In genomic region chr16:21643787-21644186, GRCh38 we compare ENCODE assay signal across 31 cellular contexts. TPM values are rescaled to one million over a fixed set of nuclear protein-coding genes. Genes with fewer than 3 reads are reported as not detected.
A peak's percentile ranks its signal among the peaks of the same experiment; 100 is the strongest.
DNase-seq lines count a peak whose midpoint lies in the region; ATAC-seq, FAIRE-seq and TF ChIP-seq lines count a peak whose summit lies in the region.
"Had no signal": no experiment of that assay in that cellular context is flagged by ENCODE, and none has a peak within 500 bp of the region (broad histone marks: within the 10 kb centered on the region; RNA-seq: fewer than 3 reads in every experiment).

No MANE protein-coding gene starts in this region.

- WGBS in K562 (ENCODE audit: insufficient coverage, low coverage, missing lambda C conversion rate), result 37% methylated on average over 3 of the region's 3 CpGs
- WGBS in spleen, 5 donors, result 94 to 99% (median 96%) methylated on average over 3 of the region's 3 CpGs

- H3F3A ChIP-seq in GM23338 (replicated peaks; ENCODE audit: low read depth), result no peaks in the 10 kb centered on the region

- peak; percentile 35 for FAIRE-seq in GM19239 (lab: Jason Lieb, UNC)
- peak; percentile 66 for FAIRE-seq in K562 (lab: Jason Lieb, UNC)
- no peak for FAIRE-seq in frontal cortex (lab: Jason Lieb, UNC)
- FAIRE-seq: astrocyte, RCC 7860, small intestine had no signal

- no peak overlapping the region for H3K27ac ChIP-seq in K562 (ENCODE audit: extremely low read depth, low read depth, low read length)
- peak overlapping the region in 6 of 8 donors; percentile 85 to 89 (median 87) for H3K27ac ChIP-seq in spleen
- no peak overlapping the region for H3K27ac ChIP-seq in GM23338 (ENCODE audit: low read depth)
- H3K27ac ChIP-seq: SJCRH30, suprapubic skin had no signal

- in situ Hi-C loops in K562 (cut with MboI), result no loop called here

- no peak for TF ChIP-seq EP300 in K562 (IDR thresholded peaks at IDR 0.05; ENCODE audit: low read length)

- H3K4me1 Mint-ChIP-seq in activated naive CD4-positive, alpha-beta T cell treated with anti-CD3 and anti-CD28 coated beads, Interleukin-2, amount 50 U/mL, for 24 hours, result peaks cover 58% of the 10 kb centered on the region
- H3K4me1 Mint-ChIP-seq in activated naive CD4-positive, alpha-beta T cell treated with anti-CD3 and anti-CD28 coated beads for 36 hours (ENCODE audit: low read depth), result peaks cover 51% of the 10 kb centered on the region
- H3K4me1 Mint-ChIP-seq in GM23338 (peaks cover 3% of the 10 kb centered on the region; the same call in 1 of the 3 replicates), osteocyte (ENCODE audit: unreplicated experiment) (peaks cover 36% of the 10 kb centered on the region)

- intact Hi-C loops in activated naive CD4-positive, alpha-beta T cell treated with anti-CD3 and anti-CD28 coated beads for 36 hours (cut with micrococcal nuclease), result no loop called here
- intact Hi-C loops in K562 (cut with micrococcal nuclease) (no loop called here), spleen (cut with DNase I; ENCODE audit: low total_unique reads) (loop anchor here (5.0 kb wide), 1 partner anchor 56 kb away; no protein-coding TSS in a partner anchor)

- H3K9me1 ChIP-seq in K562 (ENCODE audit: control insufficient read depth, insufficient read depth, low read length), result no peaks in the 10 kb centered on the region

- DNase-seq in activated naive CD4-positive, alpha-beta T cell treated with anti-CD3 and anti-CD28 coated beads for 36 hours, result no peak
- DNase-seq in GM19239 (ENCODE audit: insufficient read length, low spot score), result no peak
- peak in 2 of 4 experiments; percentile 24 to 34 for DNase-seq in K562 (ENCODE audit: extremely low read depth in 1 of 4, low spot score in 3 of 4)
- DNase-seq in spleen, result no peak
- DNase-seq in GM23338 (ENCODE audit: low spot score), result no peak
- DNase-seq in osteocyte (ENCODE audit: extremely low spot score, unreplicated experiment), result no peak
- no peak for DNase-seq in frontal cortex (ENCODE audit: low spot score in 2 of 2)
- DNase-seq: activated CD8-positive, alpha-beta memory T cell treated with anti-CD3 and anti-CD28 coated beads for 24 hours; activated naive CD4-positive, alpha-beta T cell; activated T-cell treated with anti-CD3 and anti-CD28 coated beads, Interleukin-2, amount 50 U/mL, for 1 hour; C1 segment of cervical spinal cord; caudate nucleus; DMS153; GOT3; KBM-7; kidney glomerular epithelial cell; NCI-H2171 treated with DMSO at 0.1 percent for 48 hours; NCI-H524; NK-92 treated with Interleukin-12 subunit alpha and Interleukin-12 subunit beta, amount 100 ng/mL, for 24 hours; nucleus accumbens; SJCRH30; small intestine; stimulated activated CD4-positive, alpha-beta T cell treated with anti-CD3 and anti-CD28 coated beads, Interleukin-2, amount 100 ng/mL, for 24 hours; T-helper 1 cell had no signal

- H3K4me2 ChIP-seq in K562 (ENCODE audit: insufficient read depth, low read length) (peak overlapping the region; percentile 1; the same call in 1 of the 2 replicates), GM23338 (no peak overlapping the region)

- peak overlapping the region; percentile 26 for H3K4me3 Mint-ChIP-seq in activated naive CD4-positive, alpha-beta T cell treated with anti-CD3 and anti-CD28 coated beads, Interleukin-2, amount 50 U/mL, for 24 hours
- no peak overlapping the region for H3K4me3 Mint-ChIP-seq in activated naive CD4-positive, alpha-beta T cell treated with anti-CD3 and anti-CD28 coated beads for 36 hours
- H3K4me3 Mint-ChIP-seq in GM23338 (no peak overlapping the region), osteocyte (ENCODE audit: unreplicated experiment) (no peak overlapping the region)

- CTCF ChIA-PET in activated naive CD4-positive, alpha-beta T cell treated with anti-CD3 and anti-CD28 coated beads for 36 hours (lab: Charles Lee), result interaction anchor here (0.5 to 8.5 kb wide), 5 partner anchors 14 to 63 kb away, joined by 3 to 61 read pairs (median 3); no protein-coding TSS in a partner anchor
- CTCF ChIA-PET in K562 (lab: Yijun Ruan, JAX; ENCODE audit: low intra/inter-chr PET ratio), result no interaction called here

- no peaks in the 10 kb centered on the region for H3K27me3 Mint-ChIP-seq in activated naive CD4-positive, alpha-beta T cell treated with anti-CD3 and anti-CD28 coated beads, Interleukin-2, amount 50 U/mL, for 24 hours
- no peaks in the 10 kb centered on the region for H3K27me3 Mint-ChIP-seq in activated naive CD4-positive, alpha-beta T cell treated with anti-CD3 and anti-CD28 coated beads for 36 hours (ENCODE audit: low read depth)
- no peaks in the 10 kb centered on the region for H3K27me3 Mint-ChIP-seq in GM23338 (ENCODE audit: insufficient read depth, low read depth, poor library complexity)
- H3K27me3 Mint-ChIP-seq in osteocyte (ENCODE audit: unreplicated experiment), result no peaks in the 10 kb centered on the region

- H3K4me1 ChIP-seq in K562 (replicated peaks in 1 of 2; ENCODE audit: control insufficient read depth in 2 of 2, insufficient read depth in 2 of 2, low read length in 2 of 2) (no peaks in the 10 kb centered on the region; a peak in 3 of 5 replicates), spleen (peaks cover 36 to 100% (median 82%) of the 10 kb centered on the region in 6 donors), GM23338 (ENCODE audit: insufficient read depth) (no peaks in the 10 kb centered on the region)
- H3K4me1 ChIP-seq: SJCRH30 had no signal

- no peaks in the 10 kb centered on the region for H3K79me2 ChIP-seq in K562 (ENCODE audit: control insufficient read depth, insufficient read depth, low read length)
- peaks cover 38% of the 10 kb centered on the region for H3K79me2 ChIP-seq in GM23338 (replicated peaks; ENCODE audit: insufficient read depth)

- TF ChIP-seq RAD21 in K562 (CRISPR knock-in tag; conservative IDR thresholded peaks at IDR 0.05 in 1 of 2, IDR thresholded peaks at IDR 0.05 in 1 of 2), result no peak

- TF ChIP-seq CTCF in K562 (IDR thresholded peaks at IDR 0.05 in 2 of 3, conservative IDR thresholded peaks at IDR 0.05 in 1 of 3; ENCODE audit: insufficient read depth in 2 of 3, low read depth in 1 of 3, low read length in 3 of 3), result no peak
- no peak for TF ChIP-seq CTCF in spleen (IDR thresholded peaks at IDR 0.05 in 8 of 11, conservative IDR thresholded peaks at IDR 0.05 in 3 of 11)
- TF ChIP-seq CTCF in GM23338 (conservative IDR thresholded peaks at IDR 0.05; ENCODE audit: low read depth in 2 of 2), result no peak
- TF ChIP-seq CTCF in osteocyte (IDR thresholded peaks at IDR 0.05), result no peak

- no TSS peak for BruUV-seq in K562 (replicated peaks; lab: Mats Ljungman, UMichigan)

- H2AFZ ChIP-seq in K562 (ENCODE audit: low read depth, low read length) (no peak overlapping the region), GM23338 (no peak overlapping the region)

- H3K36me3 ChIP-seq in K562 (ENCODE audit: control insufficient read depth, insufficient read depth, low read length) (peaks cover 4% of the 10 kb centered on the region; the same call in 1 of the 3 replicates), spleen (peaks cover 0 to 91% (median 2%) of the 10 kb centered on the region in 6 donors), GM23338 (ENCODE audit: insufficient read depth) (no peaks in the 10 kb centered on the region)
- H3K36me3 ChIP-seq: SJCRH30 had no signal

- TF ChIP-seq POLR2A in K562 (conservative IDR thresholded peaks at IDR 0.05) (no peak), spleen (IDR thresholded peaks at IDR 0.05) (no peak)

- no peaks in the 10 kb centered on the region for H3K9me2 ChIP-seq in GM23338 (ENCODE audit: insufficient read depth)

- POLR2A ChIA-PET in K562 (lab: Yijun Ruan, JAX), result no interaction called here

- H3K36me3 Mint-ChIP-seq in activated naive CD4-positive, alpha-beta T cell treated with anti-CD3 and anti-CD28 coated beads, Interleukin-2, amount 50 U/mL, for 24 hours, result no peaks in the 10 kb centered on the region
- H3K36me3 Mint-ChIP-seq in activated naive CD4-positive, alpha-beta T cell treated with anti-CD3 and anti-CD28 coated beads for 36 hours (ENCODE audit: low read depth), result peaks cover 2% of the 10 kb centered on the region
- no peaks in the 10 kb centered on the region for H3K36me3 Mint-ChIP-seq in GM23338 (ENCODE audit: low read depth)
- peaks cover 2% of the 10 kb centered on the region for H3K36me3 Mint-ChIP-seq in osteocyte (ENCODE audit: unreplicated experiment)

- H3K4me3 ChIP-seq in K562, result no peak overlapping the region
- H3K4me3 ChIP-seq in spleen, result no peak overlapping the region
- no peak overlapping the region for H3K4me3 ChIP-seq in GM23338
- H3K4me3 ChIP-seq: lung, SJCRH30, suprapubic skin had no signal

- no peaks in the 10 kb centered on the region for H3K27me3 ChIP-seq in K562 (ENCODE audit: control insufficient read depth in 2 of 2, insufficient read depth in 2 of 2, low read length in 2 of 2)
- H3K27me3 ChIP-seq in spleen (replicated peaks in 1 of 7), result no peaks in the 10 kb centered on the region
- H3K27me3 ChIP-seq in GM23338 (ENCODE audit: insufficient read depth), result no peaks in the 10 kb centered on the region
- H3K27me3 ChIP-seq: SJCRH30, suprapubic skin had no signal

- no peak overlapping the region for H3K9ac ChIP-seq in K562 (ENCODE audit: insufficient read depth in 1 of 2, low read depth in 2 of 2, low read length in 2 of 2)

- H3K27ac Mint-ChIP-seq in activated naive CD4-positive, alpha-beta T cell treated with anti-CD3 and anti-CD28 coated beads, Interleukin-2, amount 50 U/mL, for 24 hours, result peak overlapping the region; percentile 55
- H3K27ac Mint-ChIP-seq in activated naive CD4-positive, alpha-beta T cell treated with anti-CD3 and anti-CD28 coated beads for 36 hours, result no peak overlapping the region
- H3K27ac Mint-ChIP-seq in GM23338, result no peak overlapping the region
- H3K27ac Mint-ChIP-seq in osteocyte (ENCODE audit: unreplicated experiment), result no peak overlapping the region

- peak; percentile 33; the same call in 1 of the 3 replicates for ATAC-seq in K562
- no peak for ATAC-seq in GM23338

- no peaks in the 10 kb centered on the region for H3K9me3 Mint-ChIP-seq in activated naive CD4-positive, alpha-beta T cell treated with anti-CD3 and anti-CD28 coated beads, Interleukin-2, amount 50 U/mL, for 24 hours
- H3K9me3 Mint-ChIP-seq in activated naive CD4-positive, alpha-beta T cell treated with anti-CD3 and anti-CD28 coated beads for 36 hours, result no peaks in the 10 kb centered on the region
- H3K9me3 Mint-ChIP-seq in GM23338 (no peaks in the 10 kb centered on the region), osteocyte (ENCODE audit: unreplicated experiment) (no peaks in the 10 kb centered on the region)

- H3K9me3 ChIP-seq in K562 (replicated peaks; ENCODE audit: control insufficient read depth, insufficient read depth, low read depth, low read length), result no peaks in the 10 kb centered on the region
- H3K9me3 ChIP-seq in spleen, result no peaks in the 10 kb centered on the region
- H3K9me3 ChIP-seq: SJCRH30, suprapubic skin had no signal

- H4K20me1 ChIP-seq in K562 (replicated peaks; ENCODE audit: control insufficient read depth, insufficient read depth, low read length) (0 out of 2 replicates have a peak, but pooled peaks cover 3% of the 10 kb centered on the region), GM23338 (replicated peaks; ENCODE audit: insufficient read depth) (peaks cover 7% of the 10 kb centered on the region)

RNA-seq across cellular contexts. Expression of gene IGSF6, which starts 8.6 kb away (rescaled TPM):
- total RNA-seq in activated naive CD4-positive, alpha-beta T cell treated with anti-CD3 and anti-CD28 coated beads for 36 hours, result not detected
- not detected in 2 replicates for total RNA-seq in K562 (2011; cell fraction: chromatin; rRNA removed; ENCODE audit: low replicate concordance)
- not detected in 2 replicates for total RNA-seq in K562 (2011; cell fraction: nucleolus; rRNA removed)
- not detected in 2 replicates for total RNA-seq in K562 (2011; cell fraction: nucleoplasm; rRNA removed)
- not detected in 2 replicates for total RNA-seq in K562 (2014; rRNA removed)
- not detected in 2 replicates for total RNA-seq in K562 (2014; rRNA removed; fragmentation: Illumina TruSeq; extraction: Trizol)
- not detected in 2 replicates for total RNA-seq in K562 (2015; rRNA removed; fragmentation: Illumina TruSeq; extraction: Trizol)
- total RNA-seq in K562 (2021), result not detected in 2 replicates
- not detected in 2 replicates for polyA plus RNA-seq in K562 (2011; rRNA removed)
- not detected in 2 replicates for polyA plus RNA-seq in K562 (2011; cell fraction: cytosol; rRNA removed)
- not detected in 2 replicates for polyA plus RNA-seq in K562 (2011; cell fraction: nucleus; rRNA removed)
- 0.13 and 0.14 TPM in 2 replicates for polyA plus RNA-seq in K562 (2012)
- polyA plus RNA-seq in K562 (2014; fragmentation: Illumina TruSeq; extraction: Trizol), result not detected in 2 replicates
- polyA plus RNA-seq in K562 (2014; fragmentation: Nextera tagmentation; extraction: Ambion mirVana), result under 1 TPM in 1 of 2 experiments, not detected in 1; 0.07 TPM
- not detected in 2 replicates for polyA plus RNA-seq in K562 (2014; rRNA removed)
- polyA minus RNA-seq in K562 (2011; rRNA and poly(A)+ RNA removed), result not detected in 2 replicates
- not detected in 2 replicates for polyA minus RNA-seq in K562 (2011; cell fraction: cytosol; rRNA and poly(A)+ RNA removed)
- polyA minus RNA-seq in K562 (2011; cell fraction: nucleus; rRNA and poly(A)+ RNA removed), result not detected in 2 replicates
- total RNA-seq in spleen, result 100 to 1,000 TPM in 2 of 7 donors, 10 to 100 TPM in 5; 39.6 to 134 (median 87.7) TPM
- 10 to 100 TPM; 15.5 to 53.2 (median 18.1) TPM for polyA plus RNA-seq in spleen
- total RNA-seq in GM23338 (2014; rRNA removed; shearing (Covaris generic)), result not detected in 2 replicates
- 0.17 and 0.19 TPM in 2 replicates for polyA plus RNA-seq in GM23338 (2016; fragmentation: Nextera tagmentation; extraction: Ambion mirVana)
- not detected in 2 replicates for total RNA-seq in osteocyte
- 2.9 TPM for total RNA-seq in frontal cortex
- total RNA-seq: A673, astrocyte, HT-29, SJCRH30 had no signal

RNA-seq across cellular contexts. Expression of gene OTOA, which starts 20.0 kb away (rescaled TPM):
- total RNA-seq in activated naive CD4-positive, alpha-beta T cell treated with anti-CD3 and anti-CD28 coated beads for 36 hours, result not detected
- not detected in 2 replicates for total RNA-seq in K562 (2011; cell fraction: chromatin; rRNA removed; ENCODE audit: low replicate concordance)
- not detected in 2 replicates for total RNA-seq in K562 (2011; cell fraction: nucleolus; rRNA removed)
- 0.15 TPM in 1 of 2 replicates, not detected in the other for total RNA-seq in K562 (2011; cell fraction: nucleoplasm; rRNA removed)
- total RNA-seq in K562 (2014; rRNA removed), result not detected in 2 replicates
- total RNA-seq in K562 (2014; rRNA removed; fragmentation: Illumina TruSeq; extraction: Trizol), result not detected in 2 replicates
- total RNA-seq in K562 (2015; rRNA removed; fragmentation: Illumina TruSeq; extraction: Trizol), result not detected in 2 replicates
- total RNA-seq in K562 (2021), result not detected in 2 replicates
- 0.03 and 0.04 TPM in 2 replicates for polyA plus RNA-seq in K562 (2011; rRNA removed)
- polyA plus RNA-seq in K562 (2011; cell fraction: cytosol; rRNA removed), result not detected in 2 replicates
- 0.08 and 0.11 TPM in 2 replicates for polyA plus RNA-seq in K562 (2011; cell fraction: nucleus; rRNA removed)
- not detected in 2 replicates for polyA plus RNA-seq in K562 (2012)
- polyA plus RNA-seq in K562 (2014; fragmentation: Illumina TruSeq; extraction: Trizol), result not detected in 2 replicates
- polyA plus RNA-seq in K562 (2014; fragmentation: Nextera tagmentation; extraction: Ambion mirVana), result not detected
- polyA plus RNA-seq in K562 (2014; rRNA removed), result not detected in 2 replicates
- polyA minus RNA-seq in K562 (2011; rRNA and poly(A)+ RNA removed), result not detected in 2 replicates
- not detected in 2 replicates for polyA minus RNA-seq in K562 (2011; cell fraction: cytosol; rRNA and poly(A)+ RNA removed)
- polyA minus RNA-seq in K562 (2011; cell fraction: nucleus; rRNA and poly(A)+ RNA removed), result not detected in 2 replicates
- total RNA-seq in spleen, result 1 to 10 TPM; 1.1 to 3.1 (median 2.4) TPM
- 1 to 10 TPM in 2 of 3 donors, under 1 TPM in 1; 0.86 to 2.0 (median 1.2) TPM for polyA plus RNA-seq in spleen
- 0.17 and 0.31 TPM in 2 replicates for total RNA-seq in GM23338 (2014; rRNA removed; shearing (Covaris generic))
- 0.16 TPM in 1 of 2 replicates, not detected in the other for polyA plus RNA-seq in GM23338 (2016; fragmentation: Nextera tagmentation; extraction: Ambion mirVana)
- 0.08 TPM in 1 of 2 replicates, not detected in the other for total RNA-seq in osteocyte
- total RNA-seq in frontal cortex, result 0.41 TPM
- total RNA-seq: SJCRH30 had no signal

RNA-seq across cellular contexts. Expression of gene METTL9, which starts 44.4 kb away (rescaled TPM):
- 10 to 100 TPM; 82.5 to 85.1 TPM for total RNA-seq in activated naive CD4-positive, alpha-beta T cell treated with anti-CD3 and anti-CD28 coated beads for 36 hours
- 42.0 and 73.0 TPM in 2 replicates for total RNA-seq in K562 (2011; cell fraction: chromatin; rRNA removed; ENCODE audit: low replicate concordance)
- total RNA-seq in K562 (2011; cell fraction: nucleolus; rRNA removed), result 27.7 and 29.2 TPM in 2 replicates
- total RNA-seq in K562 (2011; cell fraction: nucleoplasm; rRNA removed), result 44.9 and 62.3 TPM in 2 replicates
- total RNA-seq in K562 (2014; rRNA removed), result 69.1 and 74.8 TPM in 2 replicates
- 81.2 and 105 TPM in 2 replicates for total RNA-seq in K562 (2014; rRNA removed; fragmentation: Illumina TruSeq; extraction: Trizol)
- total RNA-seq in K562 (2015; rRNA removed; fragmentation: Illumina TruSeq; extraction: Trizol), result 80.9 and 82.2 TPM in 2 replicates
- total RNA-seq in K562 (2021), result 65.8 and 66.1 TPM in 2 replicates
- 85.0 and 107 TPM in 2 replicates for polyA plus RNA-seq in K562 (2011; rRNA removed)
- 27.8 and 39.5 TPM in 2 replicates for polyA plus RNA-seq in K562 (2011; cell fraction: cytosol; rRNA removed)
- polyA plus RNA-seq in K562 (2011; cell fraction: nucleus; rRNA removed), result 9.7 and 27.7 TPM in 2 replicates
- polyA plus RNA-seq in K562 (2012), result 58.8 and 97.2 TPM in 2 replicates
- 67.6 and 79.1 TPM in 2 replicates for polyA plus RNA-seq in K562 (2014; fragmentation: Illumina TruSeq; extraction: Trizol)
- 10 to 100 TPM; 12.2 to 16.3 TPM for polyA plus RNA-seq in K562 (2014; fragmentation: Nextera tagmentation; extraction: Ambion mirVana)
- 70.8 and 86.0 TPM in 2 replicates for polyA plus RNA-seq in K562 (2014; rRNA removed)
- polyA minus RNA-seq in K562 (2011; rRNA and poly(A)+ RNA removed), result 39.8 and 63.4 TPM in 2 replicates
- polyA minus RNA-seq in K562 (2011; cell fraction: cytosol; rRNA and poly(A)+ RNA removed), result 24.4 and 27.4 TPM in 2 replicates
- 16.8 and 24.0 TPM in 2 replicates for polyA minus RNA-seq in K562 (2011; cell fraction: nucleus; rRNA and poly(A)+ RNA removed)
- 100 to 1,000 TPM in 5 of 7 donors, 10 to 100 TPM in 2; 88.5 to 247 (median 121) TPM for total RNA-seq in spleen
- polyA plus RNA-seq in spleen, result 10 to 100 TPM; 28.5 to 50.6 (median 45.2) TPM
- total RNA-seq in GM23338 (2014; rRNA removed; shearing (Covaris generic)), result 152 and 180 TPM in 2 replicates
- polyA plus RNA-seq in GM23338 (2016; fragmentation: Nextera tagmentation; extraction: Ambion mirVana), result 66.4 and 72.5 TPM in 2 replicates
- total RNA-seq in osteocyte, result 91.9 and 94.4 TPM in 2 replicates
- 252 TPM for total RNA-seq in frontal cortex

Comparison
In these comparisons a context has a peak if more than half of its experiments do, and no peak if none do; other contexts are left out.
1. H3K27ac ChIP-seq: peak in spleen (6 of 8); none in K562 (single experiment) and GM23338 (single experiment).
2. RNA of gene IGSF6, which starts 8.6 kb away (total RNA-seq): 39.6 to 134 TPM in spleen; 2.9 TPM in frontal cortex (single experiment), not detected in activated naive CD4-positive, alpha-beta T cell treated with anti-CD3 and anti-CD28 coated beads for 36 hours, not detected in K562, not detected in GM23338 and not detected in osteocyte; every median in the first group is over 10 times any median in the second.